In genomic region chr18:31401156-31402025, GRCh38 we compare ENCODE assay signal across 28 cellular contexts. TPM values are rescaled to one million over a fixed set of nuclear protein-coding genes. Genes with fewer than 3 reads are reported as not detected.
DNase-seq lines count a peak whose midpoint lies in the region; ATAC-seq and TF ChIP-seq lines count a peak whose summit lies in the region.
"Had no signal": no experiment of that assay in that cellular context is flagged by ENCODE, and none has a peak within 500 bp of the region (broad histone marks: within the 10 kb centered on the region; RNA-seq: fewer than 3 reads in every experiment).

No MANE protein-coding gene starts in this region.

- TF ChIP-seq CTCF in Calu3 (IDR thresholded peaks at IDR 0.05; ENCODE audit: unreplicated experiment): no peak
- TF ChIP-seq CTCF in PC-3 (conservative IDR thresholded peaks at IDR 0.05; ENCODE audit: low read depth, low read length): no peak

- no TSS peak for BruUV-seq in Calu3 (replicated peaks; lab: Mats Ljungman, UMichigan)
- BruUV-seq in PC-3 (replicated peaks; lab: Mats Ljungman, UMichigan): no TSS peak

- no peaks in the 10 kb centered on the region for H3K27me3 ChIP-seq in PC-3 (ENCODE audit: low read length)
- H3K27me3 ChIP-seq in naive thymus-derived CD4-positive, alpha-beta T cell (ENCODE audit: control insufficient read depth in 2 of 2, insufficient read depth in 2 of 2, low read length in 2 of 2): no peaks in the 10 kb centered on the region
- H3K27me3 ChIP-seq: foreskin keratinocyte, heart right ventricle, vagina had no signal

- POLR2A ChIA-PET in PC-3 (lab: Charles Lee; ENCODE audit: unreplicated experiment): interaction anchor here (0.6 to 0.7 kb wide), 4 partner anchors 77 to 1121 kb away, joined by 3 to 5 read pairs (median 3); no protein-coding TSS in a partner anchor
- POLR2A ChIA-PET in naive thymus-derived CD4-positive, alpha-beta T cell (lab: Charles Lee): no interaction called here

- peaks cover 28% of the 10 kb centered on the region for H3K4me1 ChIP-seq in PC-3 (ENCODE audit: insufficient read depth, low read length)
- H3K4me1 ChIP-seq in naive thymus-derived CD4-positive, alpha-beta T cell (ENCODE audit: control insufficient read depth in 2 of 2, insufficient read depth in 2 of 2, low read length in 2 of 2): no peaks in the 10 kb centered on the region
- H3K4me1 ChIP-seq: foreskin keratinocyte, vagina had no signal

- no peaks in the 10 kb centered on the region for H3K9me3 Mint-ChIP-seq in Calu3 (ENCODE audit: low read depth, unreplicated experiment)
- no peaks in the 10 kb centered on the region for H3K9me3 Mint-ChIP-seq in naive thymus-derived CD4-positive, alpha-beta T cell
- H3K9me3 Mint-ChIP-seq: activated CD8-positive, alpha-beta T cell treated with anti-CD3 and anti-CD28 coated beads for 36 hours had no signal

- peak overlapping the region; percentile 54 for H3K4me2 ChIP-seq in PC-3 (ENCODE audit: low read length)

- H3K36me3 Mint-ChIP-seq in Calu3 (ENCODE audit: insufficient read depth, unreplicated experiment): no peaks in the 10 kb centered on the region
- no peaks in the 10 kb centered on the region for H3K36me3 Mint-ChIP-seq in naive thymus-derived CD4-positive, alpha-beta T cell
- H3K36me3 Mint-ChIP-seq: brain had no signal

- peaks cover 50% of the 10 kb centered on the region for H3K4me1 Mint-ChIP-seq in Calu3 (ENCODE audit: low read depth, unreplicated experiment)
- H3K4me1 Mint-ChIP-seq in naive thymus-derived CD4-positive, alpha-beta T cell: no peaks in the 10 kb centered on the region

- no peaks in the 10 kb centered on the region for H3F3A ChIP-seq in PC-3 (ENCODE audit: low read length, unreplicated experiment)

- peak; percentile 37 for ATAC-seq in PC-3
- no peak for ATAC-seq in naive thymus-derived CD4-positive, alpha-beta T cell
- no peak for ATAC-seq in GM18520 (IDR thresholded peaks at IDR 0.05; ENCODE audit: unreplicated experiment)
- ATAC-seq: activated CD8-positive, alpha-beta T cell treated with anti-CD3 and anti-CD28 coated beads for 36 hours; foreskin keratinocyte; heart right ventricle had no signal

- H2AFZ ChIP-seq in PC-3 (ENCODE audit: low read length): no peak overlapping the region

- peak overlapping the region; percentile 9 for H3K4me3 Mint-ChIP-seq in Calu3 (ENCODE audit: low read depth, unreplicated experiment)
- H3K4me3 Mint-ChIP-seq in naive thymus-derived CD4-positive, alpha-beta T cell: no peak overlapping the region
- H3K4me3 Mint-ChIP-seq: activated CD8-positive, alpha-beta T cell treated with anti-CD3 and anti-CD28 coated beads for 36 hours; brain had no signal

- H3K9ac ChIP-seq in PC-3 (ENCODE audit: low read length): peak overlapping the region; percentile 12; the same call in 1 of the 2 replicates

- H3K27me3 Mint-ChIP-seq in Calu3 (ENCODE audit: unreplicated experiment): no peaks in the 10 kb centered on the region
- H3K27me3 Mint-ChIP-seq in naive thymus-derived CD4-positive, alpha-beta T cell: no peaks in the 10 kb centered on the region
- H3K27me3 Mint-ChIP-seq: activated CD8-positive, alpha-beta T cell treated with anti-CD3 and anti-CD28 coated beads for 36 hours; brain had no signal

- H3K36me3 ChIP-seq in PC-3 (ENCODE audit: low read depth, low read length): no peaks in the 10 kb centered on the region
- H3K36me3 ChIP-seq in naive thymus-derived CD4-positive, alpha-beta T cell (ENCODE audit: control insufficient read depth in 2 of 3, insufficient read depth in 3 of 3, low read length in 3 of 3): no peaks in the 10 kb centered on the region
- H3K36me3 ChIP-seq: HAP-1, heart right ventricle, vagina had no signal

- DNase-seq in Calu3 (peak; percentile 6), PC-3 (no peak), kidney tubule cell (ENCODE audit: low spot score) (peak; percentile 46), renal cortical epithelial cell (ENCODE audit: low read depth) (peak; percentile 89), H4 (ENCODE audit: low spot score) (no peak)
- no peak for DNase-seq in naive thymus-derived CD4-positive, alpha-beta T cell
- no peak for DNase-seq in activated CD4-positive, alpha-beta T cell treated with anti-CD3 and anti-CD28 coated beads, Interleukin-2, amount 50 U/mL, for 4 hours
- DNase-seq: activated CD8-positive, alpha-beta T cell treated with anti-CD3 and anti-CD28 coated beads for 36 hours; activated gamma-delta T cell treated with Interleukin-2 at 50 U/mL for 16 hours; C1 segment of cervical spinal cord; effector memory CD4-positive, alpha-beta T cell; foreskin keratinocyte; heart right ventricle; NCI-H1092 treated with DMSO at 0.1 percent for 48 hours; NCI-H2029; NCI-H2227 treated with DMSO at 0.1 percent for 48 hours; SHP77 treated with DMSO at 0.1 percent for 48 hours; stimulated activated CD4-positive, alpha-beta T cell treated with anti-CD3 and anti-CD28 coated beads, Interleukin-2, amount 100 ng/mL, for 24 hours; SW 1271 had no signal

- H4K20me1 ChIP-seq in PC-3 (ENCODE audit: low read length): no peaks in the 10 kb centered on the region

- intact Hi-C loops in Calu3 (cut with micrococcal nuclease; ENCODE audit: unreplicated experiment) (no loop called here), PC-3 (cut with micrococcal nuclease) (loop anchor here (2.0 to 10.0 kb wide), 3 partner anchors 197 to 387 kb away; no protein-coding TSS in a partner anchor)
- intact Hi-C loops in naive thymus-derived CD4-positive, alpha-beta T cell (cut with micrococcal nuclease): no loop called here

- CTCF ChIA-PET in Calu3 (lab: Charles Lee): interaction anchor here (1.2 kb wide), 2 partner anchors 9 to 23 kb away, joined by 3 to 4 read pairs; no protein-coding TSS in a partner anchor
- CTCF ChIA-PET in PC-3 (lab: Charles Lee): interaction anchor here (0.6 to 0.7 kb wide), 3 partner anchors 23 to 158 kb away, joined by 3 read pairs; no protein-coding TSS in a partner anchor
- CTCF ChIA-PET in naive thymus-derived CD4-positive, alpha-beta T cell (lab: Charles Lee): interaction anchor here (0.9 kb wide), 1 partner anchor 34 kb away, joined by 3 read pairs; no protein-coding TSS in a partner anchor

- H3K79me2 ChIP-seq in PC-3 (ENCODE audit: low read length): no peaks in the 10 kb centered on the region

- no peaks in the 10 kb centered on the region for H3K9me2 ChIP-seq in PC-3 (replicated peaks; ENCODE audit: low read length)

- no peaks in the 10 kb centered on the region for H3K9me3 ChIP-seq in PC-3 (ENCODE audit: low read length)
- H3K9me3 ChIP-seq in naive thymus-derived CD4-positive, alpha-beta T cell (ENCODE audit: control insufficient read depth in 2 of 3, low read length in 3 of 3): no peaks in the 10 kb centered on the region
- H3K9me3 ChIP-seq: HAP-1, heart right ventricle, vagina had no signal

- no peak overlapping the region; the same call in 1 of the 2 replicates for H3K4me3 ChIP-seq in PC-3 (ENCODE audit: low read length)
- no peak overlapping the region for H3K4me3 ChIP-seq in naive thymus-derived CD4-positive, alpha-beta T cell (ENCODE audit: low read length)
- H3K4me3 ChIP-seq: HAP-1, heart right ventricle, skin epidermis, vagina had no signal

- H3K27ac ChIP-seq in PC-3 (ENCODE audit: low read length): peak overlapping the region; percentile 80
- no peak overlapping the region for H3K27ac ChIP-seq in naive thymus-derived CD4-positive, alpha-beta T cell (ENCODE audit: low read depth, low read length)
- H3K27ac ChIP-seq: foreskin keratinocyte, heart right ventricle, skin epidermis, vagina had no signal

- peak overlapping the region; percentile 49 for H3K27ac Mint-ChIP-seq in Calu3 (ENCODE audit: unreplicated experiment)
- no peak overlapping the region for H3K27ac Mint-ChIP-seq in naive thymus-derived CD4-positive, alpha-beta T cell
- H3K27ac Mint-ChIP-seq: activated CD8-positive, alpha-beta T cell treated with anti-CD3 and anti-CD28 coated beads for 36 hours; brain had no signal

RNA-seq across cellular contexts. Expression of gene DSG4, which starts 24.8 kb away (rescaled TPM):
- total RNA-seq in Calu3 (2022) (not detected in 2 replicates), PC-3 (2014; rRNA removed) (0.04 TPM in 1 of 2 replicates, not detected in the other), renal cortical epithelial cell (not detected in 2 replicates)
- not detected for total RNA-seq in naive thymus-derived CD4-positive, alpha-beta T cell
- not detected for polyA plus RNA-seq in naive thymus-derived CD4-positive, alpha-beta T cell
- total RNA-seq in H4 (2014; rRNA removed; shearing (Covaris generic)): not detected in 2 replicates
- total RNA-seq: activated CD8-positive, alpha-beta T cell treated with anti-CD3 and anti-CD28 coated beads for 36 hours; esophagus mucosa; heart right ventricle; lung microvascular endothelial cell; pulmonary artery endothelial cell; subcutaneous adipose tissue; vagina had no signal
- polyA plus RNA-seq: foreskin keratinocyte, heart right ventricle had no signal

RNA-seq across cellular contexts. Expression of gene DSG3, which starts 46.1 kb away (rescaled TPM):
- 1.2 and 1.8 TPM in 2 replicates for total RNA-seq in Calu3 (2022)
- total RNA-seq in PC-3 (2014; rRNA removed): not detected in 2 replicates
- total RNA-seq in renal cortical epithelial cell: 0.05 and 0.35 TPM in 2 replicates
- total RNA-seq in naive thymus-derived CD4-positive, alpha-beta T cell: not detected
- not detected for polyA plus RNA-seq in naive thymus-derived CD4-positive, alpha-beta T cell
- not detected in 2 replicates for total RNA-seq in H4 (2014; rRNA removed; shearing (Covaris generic))
- total RNA-seq: activated CD8-positive, alpha-beta T cell treated with anti-CD3 and anti-CD28 coated beads for 36 hours; heart right ventricle; lung microvascular endothelial cell; subcutaneous adipose tissue had no signal

Comparison
In these comparisons a context has a peak if more than half of its experiments do, and no peak if none do; other contexts are left out.
1. DNase-seq: peak in Calu3 (single experiment), kidney tubule cell (single experiment) and renal cortical epithelial cell (single experiment); none in PC-3 (single experiment), naive thymus-derived CD4-positive, alpha-beta T cell (0 of 9), activated CD4-positive, alpha-beta T cell treated with anti-CD3 and anti-CD28 coated beads, Interleukin-2, amount 50 U/mL, for 4 hours (0 of 2) and H4 (single experiment).